Comparison of ENCODE assay signal across 23 cellular contexts in the genomic region with DNA sequence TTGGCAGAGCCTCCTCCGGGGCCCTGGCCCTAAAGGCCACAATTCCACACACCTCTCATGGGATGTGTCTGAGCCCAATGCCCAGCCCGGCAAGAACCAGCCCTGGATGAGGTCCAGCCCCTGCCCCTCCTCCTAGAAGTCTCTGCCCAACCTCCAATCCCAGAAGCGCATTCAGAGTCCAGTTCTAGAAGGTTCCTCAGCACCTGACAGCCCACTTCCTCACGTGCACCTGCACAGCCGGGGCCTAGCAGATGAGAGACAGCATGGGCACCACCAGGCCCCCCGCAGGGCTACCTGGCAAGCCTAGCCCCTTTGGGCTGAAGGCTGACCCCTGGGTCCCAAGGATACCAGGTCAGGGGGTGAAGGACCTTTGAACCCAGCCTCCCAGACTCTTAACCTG. TPM values are rescaled to one million over a fixed set of nuclear protein-coding genes. Genes with fewer than 3 reads are reported as not detected.
"Had no signal": no experiment of that assay in that cellular context is flagged by ENCODE, and none has a peak within 500 bp of the region (broad histone marks: within the 10 kb centered on the region; RNA-seq: fewer than 3 reads in every experiment).

No MANE protein-coding gene starts in this region.

- H3K36me3 Mint-ChIP-seq: activated CD4-positive, alpha-beta memory T cell treated with anti-CD3 and anti-CD28 coated beads for 36 hours; WTC11 had no signal

- H3K27me3 Mint-ChIP-seq: activated CD4-positive, alpha-beta memory T cell treated with anti-CD3 and anti-CD28 coated beads for 36 hours; T-helper 17 cell had no signal

- ATAC-seq: activated T-cell treated with anti-CD3 and anti-CD28 coated beads, Interleukin-2, amount 50 U/mL, for 72 hours; body of pancreas; T-helper 17 cell; WTC11 had no signal

- H3K4me3 Mint-ChIP-seq: activated CD4-positive, alpha-beta memory T cell treated with anti-CD3 and anti-CD28 coated beads for 36 hours; activated naive CD4-positive, alpha-beta T cell treated with anti-CD3 and anti-CD28 coated beads, Interleukin-2, amount 10 ng/mL, durations not matched to agents 7 days and 5 days; WTC11 had no signal

- H3K9me3 ChIP-seq: ascending aorta, body of pancreas had no signal

- DNase-seq: activated CD4-positive, alpha-beta memory T cell treated with anti-CD3 and anti-CD28 coated beads for 36 hours; activated CD4-positive, alpha-beta T cell treated with anti-CD3 and anti-CD28 coated beads for 48 hours; activated CD4-positive, CD25-positive, alpha-beta regulatory T cell treated with anti-CD3 and anti-CD28 coated beads, Interleukin-2, amount 50 U/mL, for 72 hours; activated CD8-positive, alpha-beta memory T cell treated with anti-CD3 and anti-CD28 coated beads, Interleukin-2, amount 50 U/mL, for 4 hours; activated gamma-delta T cell treated with Interleukin-2 at 50 U/mL for 16 hours; activated naive CD4-positive, alpha-beta T cell treated with anti-CD3 and anti-CD28 coated beads, Interleukin-2, amount 10 ng/mL, durations not matched to agents 7 days and 5 days; activated T-cell treated with anti-CD3 and anti-CD28 coated beads, Interleukin-2, amount 50 U/mL, for 72 hours; amniotic stem cell; Kasumi-1; KBM-7; NCI-H1105 treated with DMSO at 0.1 percent for 48 hours; NCI-H146; NCI-H187 treated with DMSO at 0.1 percent for 48 hours; NCI-H2081 treated with DMSO at 0.1 percent for 48 hours; NCI-H446; NCI-H524; SIG-M5; T-helper 17 cell; T-helper 9 cell had no signal

- H3K36me3 ChIP-seq: ascending aorta had no signal

- H3K9me3 Mint-ChIP-seq: activated CD4-positive, alpha-beta memory T cell treated with anti-CD3 and anti-CD28 coated beads for 36 hours; activated T-cell treated with anti-CD3 and anti-CD28 coated beads, Interleukin-2, amount 50 U/mL, for 72 hours; activated T-helper 2 cell treated with anti-CD3 and anti-CD28 coated beads, Interferon-gamma antibody, Interleukin-2, Interleukin-4, amounts not matched to agents 10 μg/mL and 5 μg/mL and 100 μg/mL, durations not matched to agents 14 hours and 24 hours and 36 hours had no signal

- H3K27ac Mint-ChIP-seq: activated T-cell treated with anti-CD3 and anti-CD28 coated beads, Interleukin-2, amount 50 U/mL, for 72 hours; WTC11 had no signal

- H3K27ac ChIP-seq: ascending aorta, body of pancreas had no signal

- H3K27me3 ChIP-seq: ascending aorta, body of pancreas had no signal

- H3K4me3 ChIP-seq: ascending aorta, body of pancreas had no signal

RNA-seq across cellular contexts. Expression of a gene that starts 32.2 kb away (rescaled TPM):
- total RNA-seq: ascending aorta had no signal
